Comparison of ENCODE assay signal across 8 cellular contexts in the genomic region with DNA sequence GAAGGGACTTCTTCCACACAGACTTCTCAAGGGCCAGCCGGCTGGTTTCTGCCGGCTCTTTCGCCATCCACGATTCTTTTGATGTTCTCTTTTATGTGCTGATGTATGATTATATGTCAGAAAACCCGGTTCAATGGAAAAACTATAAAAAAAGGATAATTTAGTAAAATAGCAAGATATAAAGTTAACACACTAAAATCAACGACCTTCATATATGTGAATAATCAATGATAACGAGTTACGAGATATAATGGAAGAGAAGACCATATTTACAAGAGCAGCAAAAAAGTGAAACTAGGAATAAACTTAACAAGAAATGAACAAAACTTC. TPM values are rescaled to one million over a fixed set of nuclear protein-coding genes. Genes with fewer than 3 reads are reported as not detected.
DNase-seq lines count a peak whose midpoint lies in the region; ATAC-seq and TF ChIP-seq lines count a peak whose summit lies in the region.

No MANE protein-coding gene starts in this region.

- H3K9me3 ChIP-seq in heart right ventricle (no peaks in the 10 kb centered on the region), mononuclear cell (ENCODE audit: low read depth, low read length) (no peaks in the 10 kb centered on the region)

- H3K27ac ChIP-seq in heart right ventricle (peak overlapping the region in 9 of 10 donors; percentile 6 to 77 (median 45)), caudate nucleus (ENCODE audit: low read depth, low read length) (peak overlapping the region; percentile 32), urinary bladder (ENCODE audit: low read depth) (no peak overlapping the region)

- H3K27me3 ChIP-seq in heart right ventricle (peaks cover 0 to 13% (median 0%) of the 10 kb centered on the region in 7 donors), mononuclear cell (ENCODE audit: insufficient read depth, low read length) (peaks cover 19% of the 10 kb centered on the region)

- TF ChIP-seq CTCF in heart right ventricle (IDR thresholded peaks at IDR 0.05): no peak

- 28 to 30% methylated on average over 8 of the region's 8 CpGs for WGBS in heart right ventricle, 2 donors
- 19% methylated on average over 8 of the region's 8 CpGs for WGBS in urinary bladder

- no peak for ATAC-seq in heart right ventricle
- no peak for ATAC-seq in Right ventricle myocardium superior (ENCODE audit: poor library complexity)
- no peak for ATAC-seq in HG02938 (IDR thresholded peaks at IDR 0.05; ENCODE audit: unreplicated experiment)

- H3K36me3 ChIP-seq in heart right ventricle (peaks cover 0 to 29% (median 3%) of the 10 kb centered on the region in 9 donors), urinary bladder (ENCODE audit: insufficient read depth) (no peaks in the 10 kb centered on the region)

- H3K4me1 ChIP-seq in heart right ventricle (peaks cover 0 to 38% (median 14%) of the 10 kb centered on the region in 9 donors), mononuclear cell (ENCODE audit: insufficient read depth, low read length) (peaks cover 23% of the 10 kb centered on the region), urinary bladder (ENCODE audit: insufficient read depth) (no peaks in the 10 kb centered on the region)

- H3K4me3 ChIP-seq in heart right ventricle: peak overlapping the region; percentile 68 to 97 (median 80)
- H3K4me3 ChIP-seq in mononuclear cell (ENCODE audit: low read length): peak overlapping the region; percentile 82
- H3K4me3 ChIP-seq in urinary bladder (ENCODE audit: low read depth, low read length): peak overlapping the region; percentile 74

- intact Hi-C loops in heart right ventricle (cut with DNase I) (no loop called here), Right ventricle myocardium superior (cut with DNase I) (no loop called here)

- DNase-seq in heart right ventricle: no peak
- no peak for DNase-seq in Right ventricle myocardium superior
- DNase-seq in caudate nucleus (lab: John Stamatoyannopoulos, UW): no peak
- DNase-seq in GF-D8 (lab: John Stamatoyannopoulos, UW): no peak
- DNase-seq in ureter (ENCODE audit: low spot score): no peak

RNA-seq across cellular contexts. Expression of gene ZSCAN12, which starts 0.5 kb away (rescaled TPM):
- total RNA-seq in heart right ventricle (1 to 10 TPM; 2.2 to 3.5 (median 2.9) TPM), Right ventricle myocardium superior (1.9 TPM), mononuclear cell (4.6 TPM), urinary bladder (14.4 TPM), ureter (11.1 TPM)
- polyA plus RNA-seq in heart right ventricle (1 to 10 TPM; 1.2 TPM), urinary bladder (4.7 TPM)

RNA-seq across cellular contexts. Expression of gene ZSCAN23, which starts 43.2 kb away (rescaled TPM):
- total RNA-seq in heart right ventricle (1 to 10 TPM in 9 of 10 donors, under 1 TPM in 1; 0.98 to 2.7 (median 1.3) TPM), Right ventricle myocardium superior (2.1 TPM), mononuclear cell (0.73 TPM), urinary bladder (15.5 TPM), ureter (11.2 TPM)
- polyA plus RNA-seq in heart right ventricle (under 1 TPM; 0.26 to 0.44 TPM), urinary bladder (3.5 TPM)

RNA-seq across cellular contexts. Expression of gene ZKSCAN3, which starts 50.3 kb away (rescaled TPM):
- total RNA-seq in heart right ventricle (1 to 10 TPM; 3.1 to 6.8 (median 5.1) TPM), Right ventricle myocardium superior (3.6 TPM), mononuclear cell (0.52 TPM), urinary bladder (7.5 TPM), ureter (8.7 TPM)
- polyA plus RNA-seq in heart right ventricle (1 to 10 TPM; 1.0 to 2.1 TPM), urinary bladder (3.1 TPM)
